9 cellular contexts compared by ENCODE assay signal in genomic region chr17:17691468-17692263, GRCh38. TPM values are rescaled to one million over a fixed set of nuclear protein-coding genes. Genes with fewer than 3 reads are reported as not detected.
A peak's percentile ranks its signal among the peaks of the same experiment; 100 is the strongest.
DNase-seq lines count a peak whose midpoint lies in the region; ATAC-seq and TF ChIP-seq lines count a peak whose summit lies in the region.
"Had no signal": no experiment of that assay in that cellular context is flagged by ENCODE, and none has a peak within 500 bp of the region (broad histone marks: within the 10 kb centered on the region; RNA-seq: fewer than 3 reads in every experiment).

No MANE protein-coding gene starts in this region.

- no peak overlapping the region for H3K23ac ChIP-seq in trophoblast cell (ENCODE audit: low read length)

- no peak overlapping the region for H4K91ac ChIP-seq in trophoblast cell (ENCODE audit: low read depth, low read length)

- no peak overlapping the region for H2AK5ac ChIP-seq in trophoblast cell (ENCODE audit: low read length)

- H3K4me3 ChIP-seq in trophoblast cell (ENCODE audit: low read depth, low read length), result no peak overlapping the region

- H3K27ac Mint-ChIP-seq in brain, result peak overlapping the region; percentile 85 to 100 (median 100)
- H3K27ac Mint-ChIP-seq: WTC11 had no signal

- peak; percentile 55 for DNase-seq in GM10248 (ENCODE audit: extremely low spot score)
- DNase-seq in trophoblast cell, result no peak
- no peak for DNase-seq in NCI-H1694 (lab: John Stamatoyannopoulos, UW)
- DNase-seq in NCI-H226, result no peak
- no peak for DNase-seq in medulla oblongata (ENCODE audit: extremely low spot score)

- no peaks in the 10 kb centered on the region for H3K9me3 Mint-ChIP-seq in brain
- H3K9me3 Mint-ChIP-seq: WTC11 had no signal

- WGBS in trophoblast cell (ENCODE audit: extremely low coverage, insufficient coverage, insufficient read length), result no CpG with 5 or more reads among the region's 8 CpGs

- H3K4me1 ChIP-seq in trophoblast cell (ENCODE audit: control insufficient read depth in 1 of 2, insufficient read depth in 2 of 2, low read length in 2 of 2), result peaks cover 30 to 46% of the 10 kb centered on the region in 2 experiments

- H3K4me1 Mint-ChIP-seq in brain, result peaks cover 75% of the 10 kb centered on the region

- no peaks in the 10 kb centered on the region for H3K9me3 ChIP-seq in trophoblast cell (ENCODE audit: insufficient read depth, low read depth, low read length)

- H3K14ac ChIP-seq in trophoblast cell (ENCODE audit: low read length), result no peak overlapping the region

- H2BK120ac ChIP-seq in trophoblast cell (ENCODE audit: insufficient read depth, low read length, poor library complexity), result no peak overlapping the region

- H3K18ac ChIP-seq in trophoblast cell (ENCODE audit: low read length), result peak overlapping the region; percentile 26

- H3K79me1 ChIP-seq in trophoblast cell (ENCODE audit: low read length), result peaks cover 15% of the 10 kb centered on the region

- no peak overlapping the region for H3K27ac ChIP-seq in trophoblast cell (ENCODE audit: low read depth, low read length)

- peaks cover 0 to 2% of the 10 kb centered on the region in 2 experiments for H3K36me3 ChIP-seq in trophoblast cell (ENCODE audit: control insufficient read depth in 1 of 2, insufficient read depth in 2 of 2, low read length in 2 of 2)

- peak; percentile 42 for ATAC-seq in HG03354 (IDR thresholded peaks at IDR 0.05; ENCODE audit: poor library complexity, severe bottlenecking, unreplicated experiment)
- ATAC-seq in activated CD4-positive, CD25-positive, alpha-beta regulatory T cell treated with anti-CD3 and anti-CD28 coated beads, Interleukin-2, amount 50 U/mL, for 24 hours, result no peak
- ATAC-seq: WTC11 had no signal

- TF ChIP-seq CTCF in GM10248 (IDR thresholded peaks at IDR 0.05; ENCODE audit: control extremely low read depth, extremely low read depth, low read depth, missing control alignments), result no peak
- no peak for TF ChIP-seq CTCF in brain (conservative IDR thresholded peaks at IDR 0.05)

- no peak overlapping the region for H4K8ac ChIP-seq in trophoblast cell (ENCODE audit: low read depth, low read length)

- no peak overlapping the region for H4K12ac ChIP-seq in trophoblast cell (ENCODE audit: low read depth, low read length)

- no peaks in the 10 kb centered on the region for H3K27me3 ChIP-seq in trophoblast cell (ENCODE audit: insufficient read depth, low read length)

- peaks cover 9% of the 10 kb centered on the region for H3K36me3 Mint-ChIP-seq in brain
- H3K36me3 Mint-ChIP-seq: WTC11 had no signal

- CTCF ChIA-PET in GM10248 (lab: Yijun Ruan, JAX), result interaction anchor here (0.6 to 2.5 kb wide), 10 partner anchors 8 to 343 kb away, joined by 3 to 14 read pairs (median 6); partner anchors contain the start of gene RAI1

- H3K4me3 Mint-ChIP-seq in brain, result peak overlapping the region; percentile 47 to 86 (median 64)
- H3K4me3 Mint-ChIP-seq: WTC11 had no signal

- H3K27me3 Mint-ChIP-seq in brain, result peaks cover 3% of the 10 kb centered on the region

- no peak overlapping the region for H2BK12ac ChIP-seq in trophoblast cell (ENCODE audit: low read length)

- no peak overlapping the region for H3K9ac ChIP-seq in trophoblast cell (ENCODE audit: low read length)

- H3K4ac ChIP-seq in trophoblast cell (ENCODE audit: low read depth, low read length), result peak overlapping the region; percentile 31

- peaks cover 17% of the 10 kb centered on the region for H3K79me2 ChIP-seq in trophoblast cell (ENCODE audit: control insufficient read depth, insufficient read depth, low read length, poor library complexity)

- POLR2A ChIA-PET in GM10248 (lab: Yijun Ruan, JAX), result no interaction called here

- no peak overlapping the region for H2BK5ac ChIP-seq in trophoblast cell (ENCODE audit: low read depth, low read length, poor library complexity)

- no peak overlapping the region for H2AFZ ChIP-seq in trophoblast cell (ENCODE audit: insufficient read depth, low read length, poor library complexity)

- no peak overlapping the region for H3K4me2 ChIP-seq in trophoblast cell (ENCODE audit: low read length)

RNA-seq across cellular contexts. Expression of gene RAI1, which starts 10.4 kb away (rescaled TPM):
- 22.1 TPM for polyA plus RNA-seq in brain (ENCODE audit: insufficient read depth, low read depth, low replicate concordance)
- polyA plus RNA-seq in trophoblast cell (2013), result 16.7 and 17.4 TPM in 2 replicates
